10 cellular contexts compared by ENCODE assay signal in genomic region chr12:108567974-108568652, GRCh38. TPM values are rescaled to one million over a fixed set of nuclear protein-coding genes. Genes with fewer than 3 reads are reported as not detected.
A peak's percentile ranks its signal among the peaks of the same experiment; 100 is the strongest.
DNase-seq lines count a peak whose midpoint lies in the region; ATAC-seq, FAIRE-seq and TF ChIP-seq lines count a peak whose summit lies in the region.
"Had no signal": no experiment of that assay in that cellular context is flagged by ENCODE, and none has a peak within 500 bp of the region (broad histone marks: within the 10 kb centered on the region; RNA-seq: fewer than 3 reads in every experiment).

No MANE protein-coding gene starts in this region.

- no peaks in the 10 kb centered on the region for H3K9me3 Mint-ChIP-seq in activated naive CD8-positive, alpha-beta T cell treated with anti-CD3 and anti-CD28 coated beads for 36 hours
- no peaks in the 10 kb centered on the region for H3K9me3 Mint-ChIP-seq in memory B cell

- no peaks in the 10 kb centered on the region for H3K27me3 Mint-ChIP-seq in activated naive CD8-positive, alpha-beta T cell treated with anti-CD3 and anti-CD28 coated beads for 36 hours
- no peaks in the 10 kb centered on the region for H3K27me3 Mint-ChIP-seq in memory B cell

- peak overlapping the region; percentile 76 to 99 (median 98) for H3K4me2 ChIP-seq in BLaER1 treated with 17β-estradiol and CSF1 and Interleukin-3, amounts not matched to agents 10 nM and 100 nM

- H3K36me3 ChIP-seq in BLaER1 treated with 17β-estradiol and CSF1 and Interleukin-3, amounts not matched to agents 10 nM and 100 nM: peaks cover 39 to 60% (median 52%) of the 10 kb centered on the region in 11 experiments; a peak in 21 of 22 replicates

- peak overlapping the region; percentile 72 for H3K4me3 Mint-ChIP-seq in activated naive CD8-positive, alpha-beta T cell treated with anti-CD3 and anti-CD28 coated beads for 36 hours
- H3K4me3 Mint-ChIP-seq in memory B cell: peak overlapping the region; percentile 79

- peaks cover 41% of the 10 kb centered on the region for H3K36me3 Mint-ChIP-seq in activated naive CD8-positive, alpha-beta T cell treated with anti-CD3 and anti-CD28 coated beads for 36 hours
- peaks cover 23% of the 10 kb centered on the region for H3K36me3 Mint-ChIP-seq in memory B cell

- peak overlapping the region; percentile 5 to 57 (median 38); a peak in 17 of 22 replicates for H3K9ac ChIP-seq in BLaER1 treated with 17β-estradiol and CSF1 and Interleukin-3, amounts not matched to agents 10 nM and 100 nM

- peaks cover 0 to 23% (median 0%) of the 10 kb centered on the region in 11 experiments; a peak in 4 of 22 replicates for H4K20me1 ChIP-seq in BLaER1 treated with 17β-estradiol and CSF1 and Interleukin-3, amounts not matched to agents 10 nM and 100 nM

- in situ Hi-C loops in GM18951 (cut with MboI; ENCODE audit: low sequenced_read_pairs, unreplicated experiment): loop anchor here (5.0 to 10.0 kb wide), 2 partner anchors 49 to 237 kb away; no protein-coding TSS in a partner anchor

- peaks cover 71 to 98% (median 87%) of the 10 kb centered on the region in 10 experiments for H3K4me1 ChIP-seq in BLaER1 treated with 17β-estradiol and CSF1 and Interleukin-3, amounts not matched to agents 10 nM and 100 nM

- ATAC-seq in memory B cell (ENCODE audit: low read depth): peak; percentile 7

- H3K9me3 ChIP-seq in BLaER1 treated with 17β-estradiol and CSF1 and Interleukin-3, amounts not matched to agents 10 nM and 100 nM (replicated peaks in 1 of 11): no peaks in the 10 kb centered on the region

- no peak for FAIRE-seq in D721Med (lab: Jason Lieb, UNC)

- H3K27ac ChIP-seq in BLaER1 treated with 17β-estradiol and CSF1 and Interleukin-3, amounts not matched to agents 10 nM and 100 nM: peak overlapping the region in 10 of 11 experiments; percentile 9 to 63 (median 46); a peak in 14 of 22 replicates

- peaks cover 83% of the 10 kb centered on the region for H3K4me1 Mint-ChIP-seq in activated naive CD8-positive, alpha-beta T cell treated with anti-CD3 and anti-CD28 coated beads for 36 hours
- peaks cover 60% of the 10 kb centered on the region for H3K4me1 Mint-ChIP-seq in memory B cell

- peak; percentile 17 for TF ChIP-seq POLR2A in GM18951 (IDR thresholded peaks at IDR 0.05; ENCODE audit: extremely low read depth, insufficient read depth, insufficient read length)

- H3K27ac Mint-ChIP-seq in activated naive CD8-positive, alpha-beta T cell treated with anti-CD3 and anti-CD28 coated beads for 36 hours: peak overlapping the region; percentile 96
- H3K27ac Mint-ChIP-seq in memory B cell: peak overlapping the region; percentile 96

- no peak for TF ChIP-seq CTCF in foreskin fibroblast (IDR thresholded peaks at IDR 0.05; ENCODE audit: low read depth, low read length)
- TF ChIP-seq CTCF in D721Med (IDR thresholded peaks at IDR 0.05; ENCODE audit: insufficient read depth, missing control alignments): no peak

- no peak for DNase-seq in activated naive CD8-positive, alpha-beta T cell treated with anti-CD3 and anti-CD28 coated beads for 36 hours
- DNase-seq in memory B cell (ENCODE audit: low spot score in 2 of 2): no peak
- no peak for DNase-seq in foreskin fibroblast
- no peak for DNase-seq in stimulated activated CD4-positive, alpha-beta T cell treated with anti-CD3 and anti-CD28 coated beads, Interleukin-4, amount 100 ng/mL, for 24 hours
- DNase-seq in D721Med (ENCODE audit: insufficient read length, low spot score): no peak
- no peak for DNase-seq in stimulated activated naive CD4-positive, alpha-beta T cell (lab: John Stamatoyannopoulos, UW)
- DNase-seq: occipital lobe, T1000 had no signal

- no peaks in the 10 kb centered on the region for H3K27me3 ChIP-seq in BLaER1 treated with 17β-estradiol and CSF1 and Interleukin-3, amounts not matched to agents 10 nM and 100 nM

- 0 out of 20 replicates have a peak overlapping the region, but pooled peaks of 1 of the 10 experiments have one; percentile 0 for H3K4me3 ChIP-seq in BLaER1 treated with 17β-estradiol and CSF1 and Interleukin-3, amounts not matched to agents 10 nM and 100 nM
- no peak overlapping the region for H3K4me3 ChIP-seq in foreskin fibroblast (ENCODE audit: low read depth in 1 of 2, low read length in 2 of 2)

RNA-seq across cellular contexts. Expression of gene ISCU, which starts 5.7 kb away (rescaled TPM):
- 10 to 100 TPM; 69.5 TPM for total RNA-seq in activated naive CD8-positive, alpha-beta T cell treated with anti-CD3 and anti-CD28 coated beads for 36 hours

RNA-seq across cellular contexts. Expression of gene SART3, which starts 7.1 kb away (rescaled TPM):
- total RNA-seq in activated naive CD8-positive, alpha-beta T cell treated with anti-CD3 and anti-CD28 coated beads for 36 hours: 10 to 100 TPM; 78.7 to 80.9 TPM

RNA-seq across cellular contexts. Expression of gene TMEM119, which starts 29.8 kb away (rescaled TPM):
- total RNA-seq in activated naive CD8-positive, alpha-beta T cell treated with anti-CD3 and anti-CD28 coated beads for 36 hours: under 1 TPM in 1 of 2 experiments, not detected in 1; 0.12 TPM

RNA-seq across cellular contexts. Expression of gene FICD, which starts 53.0 kb away (rescaled TPM):
- 1 to 10 TPM; 4.2 to 4.3 TPM for total RNA-seq in activated naive CD8-positive, alpha-beta T cell treated with anti-CD3 and anti-CD28 coated beads for 36 hours
